ENCODE assay signal across 8 cellular contexts in the genomic region with DNA sequence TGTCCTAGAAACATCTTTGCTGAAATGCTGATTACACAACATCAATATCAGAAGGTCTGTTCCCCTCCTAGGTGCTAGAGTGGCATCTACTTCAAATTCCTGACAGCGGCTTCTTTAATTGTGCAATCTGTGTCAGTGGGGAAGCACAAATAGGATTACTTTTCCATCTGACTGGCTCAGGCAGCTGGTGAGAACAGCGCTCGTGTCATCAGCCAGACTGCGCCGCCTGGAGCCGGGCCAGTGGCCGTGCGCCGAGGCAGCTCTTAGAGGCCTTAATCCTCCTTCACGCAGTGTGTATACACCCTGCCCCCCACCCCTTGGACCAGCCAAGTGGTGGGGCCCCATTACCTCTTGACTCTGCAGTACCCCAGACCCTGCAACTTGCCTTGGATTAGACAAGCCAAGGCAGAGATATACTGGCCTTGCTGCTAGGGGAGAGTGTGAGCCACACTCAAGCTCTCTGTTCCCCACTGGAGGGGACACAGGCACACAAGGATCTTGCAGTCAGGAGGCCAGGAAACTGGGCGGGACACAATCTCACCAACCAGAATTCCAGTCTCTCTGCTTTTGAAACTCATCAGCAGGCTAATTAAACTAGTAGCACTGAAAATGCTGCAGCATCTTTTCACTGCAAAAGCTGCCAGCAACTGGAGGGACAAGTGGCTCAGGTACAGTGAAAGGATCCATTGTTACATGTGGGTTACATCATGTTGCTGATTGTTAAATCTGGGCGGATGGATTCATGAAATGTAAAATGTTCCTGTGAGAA. TPM values are rescaled to one million over a fixed set of nuclear protein-coding genes. Genes with fewer than 3 reads are reported as not detected.
DNase-seq lines count a peak whose midpoint lies in the region; ATAC-seq, FAIRE-seq and TF ChIP-seq lines count a peak whose summit lies in the region.

No MANE protein-coding gene starts in this region.

- peak; percentile 90 for DNase-seq in Ammon's horn (ENCODE audit: low spot score)
- peak in 2 of 3 donors; percentile 39 to 75 for DNase-seq in Peyer's patch
- DNase-seq in H1 (ENCODE audit: low read depth in 1 of 2, low spot score in 2 of 2) = no peak
- peak; percentile 84 for DNase-seq in midbrain (lab: John Stamatoyannopoulos, UW)
- no peak for DNase-seq in type B pancreatic cell (ENCODE audit: extremely low spot score, unreplicated experiment)
- DNase-seq in NK-92 (lab: John Stamatoyannopoulos, UW; ENCODE audit: unreplicated experiment) = no peak

- H3K27ac Mint-ChIP-seq in type B pancreatic cell = peak overlapping the region; percentile 83

- no peaks in the 10 kb centered on the region for H3K23me2 ChIP-seq in H1 (ENCODE audit: low read depth, low read length)

- H3K14ac ChIP-seq in H1 (ENCODE audit: insufficient read length) = no peak overlapping the region

- H3K4me3 ChIP-seq in HUES48 (ENCODE audit: low read depth, low read length) (no peak overlapping the region), Peyer's patch (no peak overlapping the region), H1 (ENCODE audit: extremely low read depth in 1 of 4, insufficient read depth in 2 of 4, low read depth in 3 of 4, low read length in 4 of 4) (no peak overlapping the region)

- H3K27me3 Mint-ChIP-seq in type B pancreatic cell = no peaks in the 10 kb centered on the region

- H4K5ac ChIP-seq in H1 (ENCODE audit: insufficient read length, low read depth, low read length) = no peak overlapping the region

- no peak overlapping the region for H2BK120ac ChIP-seq in H1 (replicated peaks; ENCODE audit: low read depth, low read length)

- H3K4ac ChIP-seq in H1 (replicated peaks; ENCODE audit: insufficient read length, low read depth, low read length) = no peak overlapping the region

- no peak overlapping the region for H2AFZ ChIP-seq in H1 (ENCODE audit: low read length)

- H3K23ac ChIP-seq in H1 (ENCODE audit: insufficient read length) = no peak overlapping the region

- TF ChIP-seq POLR2A in Peyer's patch (IDR thresholded peaks at IDR 0.05) = no peak
- no peak for TF ChIP-seq POLR2A in H1 (IDR thresholded peaks at IDR 0.05; ENCODE audit: control extremely low read depth in 1 of 2, low read depth in 2 of 2, low read length in 2 of 2)

- no peak overlapping the region for H3K9ac ChIP-seq in HUES48 (ENCODE audit: low read depth, low read length)
- H3K9ac ChIP-seq in H1 (replicated peaks in 1 of 4; ENCODE audit: extremely low read depth in 1 of 4, low read depth in 3 of 4, low read length in 3 of 4) = no peak overlapping the region

- peaks cover 27% of the 10 kb centered on the region for H3K79me1 ChIP-seq in H1 (ENCODE audit: low read depth, low read length)

- no peak overlapping the region for H3K56ac ChIP-seq in H1 (replicated peaks; ENCODE audit: insufficient read length, low read depth, low read length)

- CTCF ChIA-PET in H1 (lab: Charles Lee; ENCODE audit: partially characterized antibody) = interaction anchor here (0.7 to 2.6 kb wide), 5 partner anchors 10 to 39 kb away, joined by 3 to 7 read pairs (median 3); no protein-coding TSS in a partner anchor

- no peak overlapping the region for H2BK12ac ChIP-seq in H1 (ENCODE audit: low read depth, low read length)

- no peak overlapping the region for H4K8ac ChIP-seq in H1 (ENCODE audit: extremely low read depth, insufficient read depth, low read length)

- H3K18ac ChIP-seq in H1 (ENCODE audit: extremely low read depth, low read length) = no peak overlapping the region

- no peak overlapping the region for H4K91ac ChIP-seq in H1 (replicated peaks; ENCODE audit: insufficient read length, low read length)

- no peak for ATAC-seq in GM21786 (IDR thresholded peaks at IDR 0.05; ENCODE audit: unreplicated experiment)

- H3K36me3 ChIP-seq in HUES48 (ENCODE audit: control insufficient read depth, insufficient read depth, low read length) (no peaks in the 10 kb centered on the region), Peyer's patch (no peaks in the 10 kb centered on the region), H1 (ENCODE audit: control insufficient read depth in 2 of 4, insufficient read depth in 4 of 4, low read length in 3 of 4) (0 out of 8 replicates have a peak, but pooled peaks cover 0 to 2% (median 0%) of the 10 kb centered on the region in 4 experiments)

- H3K9me3 ChIP-seq in HUES48 (ENCODE audit: control insufficient read depth, insufficient read depth, low read length) (no peaks in the 10 kb centered on the region), Peyer's patch (no peaks in the 10 kb centered on the region), H1 (ENCODE audit: insufficient read depth in 2 of 2, low read depth in 1 of 2, low read length in 1 of 2) (no peaks in the 10 kb centered on the region)

- H2BK5ac ChIP-seq in H1 (ENCODE audit: low read depth, low read length) = no peak overlapping the region; the same call in 1 of the 2 replicates

- H3K4me1 ChIP-seq in HUES48 (ENCODE audit: control insufficient read depth, insufficient read depth, low read length) = peaks cover 43% of the 10 kb centered on the region
- H3K4me1 ChIP-seq in Peyer's patch = peaks cover 5 to 94% (median 35%) of the 10 kb centered on the region in 4 donors
- peaks cover 4 to 13% (median 12%) of the 10 kb centered on the region in 4 experiments for H3K4me1 ChIP-seq in H1 (replicated peaks in 1 of 4; ENCODE audit: control insufficient read depth in 3 of 4, insufficient read depth in 4 of 4, low read length in 3 of 4)

- no peak overlapping the region for H2BK20ac ChIP-seq in H1 (ENCODE audit: low read length)

- H3K27ac ChIP-seq in HUES48 (ENCODE audit: low read depth, low read length) (peak overlapping the region; percentile 53), Peyer's patch (peak overlapping the region in 3 of 4 donors; percentile 34 to 58 (median 42)), H1 (ENCODE audit: low read depth, low read length) (no peak overlapping the region)

- 83% methylated on average over 12 of the region's 12 CpGs; no CpG with 5 or more reads in 1 of the 2 experiments for WGBS in H1 (ENCODE audit: extremely low coverage in 1 of 2, insufficient coverage in 1 of 2, insufficient read length in 1 of 2, insufficient replicate concordance in 2 of 2, low coverage in 1 of 2, low lambda C conversion rate in 2 of 2, missing lambda C conversion rate in 1 of 2), 2 experiments

- no peak overlapping the region for H2AK5ac ChIP-seq in H1 (ENCODE audit: low read depth, low read length)

- no peak for FAIRE-seq in H1 (lab: Jason Lieb, UNC)

- no peak overlapping the region; a peak in 1 of 4 replicates for H3K4me2 ChIP-seq in H1 (ENCODE audit: insufficient read depth in 1 of 2, low read depth in 2 of 2, low read length in 2 of 2)

- H3K27me3 ChIP-seq in HUES48 (ENCODE audit: control insufficient read depth, insufficient read depth, low read length) = no peaks in the 10 kb centered on the region
- no peaks in the 10 kb centered on the region for H3K27me3 ChIP-seq in Peyer's patch
- H3K27me3 ChIP-seq in H1 (replicated peaks in 1 of 4; ENCODE audit: control insufficient read depth in 3 of 4, extremely low read depth in 1 of 4, insufficient read depth in 3 of 4, low read length in 3 of 4) = no peaks in the 10 kb centered on the region

- peak in 1 of 6 experiments; percentile 22 for TF ChIP-seq CTCF in Peyer's patch (IDR thresholded peaks at IDR 0.05)
- no peak for TF ChIP-seq CTCF in H1 (IDR thresholded peaks at IDR 0.05; ENCODE audit: control extremely low read depth in 1 of 3, insufficient read depth in 1 of 3, low read depth in 1 of 3, low read length in 3 of 3)
- TF ChIP-seq CTCF in type B pancreatic cell (conservative IDR thresholded peaks at IDR 0.05) = no peak

- POLR2A ChIA-PET in H1 (lab: Charles Lee; ENCODE audit: partially characterized antibody) = interaction anchor here (0.7 to 2.6 kb wide), 3 partner anchors 7 to 138 kb away, joined by 3 to 9 read pairs (median 3); no protein-coding TSS in a partner anchor

- H4K20me1 ChIP-seq in H1 (replicated peaks in 1 of 2; ENCODE audit: control insufficient read depth in 1 of 2, insufficient read depth in 2 of 2, low read length in 2 of 2) = peaks cover 67 to 70% of the 10 kb centered on the region in 2 experiments

- no peak for TF ChIP-seq RAD21 in H1 (IDR thresholded peaks at IDR 0.05 in 1 of 2, conservative IDR thresholded peaks at IDR 0.05 in 1 of 2; ENCODE audit: low read depth in 2 of 2, low read length in 2 of 2)

- TF ChIP-seq EP300 in H1 (IDR thresholded peaks at IDR 0.05; ENCODE audit: borderline replicate concordance in 1 of 2, low read depth in 2 of 2, low read length in 2 of 2) = no peak

- no peak overlapping the region for H2BK15ac ChIP-seq in H1 (ENCODE audit: low read length)

- peak overlapping the region; percentile 25 for H3K4me3 Mint-ChIP-seq in type B pancreatic cell

- peaks cover 72% of the 10 kb centered on the region for H3K4me1 Mint-ChIP-seq in type B pancreatic cell (ENCODE audit: unreplicated experiment)

- H3K79me2 ChIP-seq in H1 (ENCODE audit: control insufficient read depth in 1 of 2, insufficient read depth in 2 of 2, low read length in 2 of 2) = peaks cover 71 to 100% of the 10 kb centered on the region in 2 experiments

- no peaks in the 10 kb centered on the region for H3K9me3 Mint-ChIP-seq in type B pancreatic cell

- H3K36me3 Mint-ChIP-seq in type B pancreatic cell = no peaks in the 10 kb centered on the region

TF ChIP-seq in H1, 55 proteins besides CTCF, POLR2A, EP300 and RAD21 (continues in another document):
- no peak for TF ChIP-seq MAFK (IDR thresholded peaks at IDR 0.05; ENCODE audit: low read depth, low read length)

RNA-seq across cellular contexts. Expression of a gene that starts 48.9 kb away (rescaled TPM):
- total RNA-seq in Peyer's patch (not detected), type B pancreatic cell (ENCODE audit: low replicate concordance) (5.1 and 9.4 TPM in 2 replicates)
- 30.2 and 30.9 TPM in 2 replicates for total RNA-seq in H1 (2021; fragmentation: NEBNext Ultra II Directional; extraction: Animal tissue kit (Norgen Biotek cat#: 25700))
- 47.6 and 67.5 TPM in 2 replicates for polyA plus RNA-seq in H1 (2011; rRNA removed)
- polyA plus RNA-seq in H1 (2011; cell fraction: cytosol; rRNA removed) = 24.1 TPM
- polyA plus RNA-seq in H1 (2011; cell fraction: nucleus; rRNA removed) = 51.8 TPM
- 25.8 to 35.8 TPM (median 34.5 TPM) in 4 replicates for polyA plus RNA-seq in H1 (2012, experiment 1 of 2)
- polyA plus RNA-seq in H1 (2012, experiment 2 of 2) = 44.5 TPM
- polyA plus RNA-seq in H1 (2013, experiment 1 of 2) = 39.3 TPM
- 42.0 TPM for polyA plus RNA-seq in H1 (2013, experiment 2 of 2)
- polyA minus RNA-seq in H1 (2011; rRNA and poly(A)+ RNA removed) = 25.4 and 38.4 TPM in 2 replicates
- polyA minus RNA-seq in H1 (2011; cell fraction: cytosol; rRNA and poly(A)+ RNA removed) = 11.8 TPM
- polyA minus RNA-seq in H1 (2011; cell fraction: nucleus; rRNA and poly(A)+ RNA removed) = 14.0 TPM

RNA-seq across cellular contexts. Expression of a gene that starts 51.2 kb away (rescaled TPM):
- total RNA-seq in Peyer's patch (100 to 1,000 TPM in 1 of 4 donors, 10 to 100 TPM in 3; 51.0 to 148 (median 77.5) TPM), type B pancreatic cell (ENCODE audit: low replicate concordance) (108 and 123 TPM in 2 replicates)
- 144 and 146 TPM in 2 replicates for total RNA-seq in H1 (2021; fragmentation: NEBNext Ultra II Directional; extraction: Animal tissue kit (Norgen Biotek cat#: 25700))
- polyA plus RNA-seq in H1 (2011; rRNA removed) = 14.1 and 17.6 TPM in 2 replicates
- 9.1 TPM for polyA plus RNA-seq in H1 (2011; cell fraction: cytosol; rRNA removed)
- 44.8 TPM for polyA plus RNA-seq in H1 (2011; cell fraction: nucleus; rRNA removed)
- 76.6 to 103 TPM (median 93.2 TPM) in 4 replicates for polyA plus RNA-seq in H1 (2012, experiment 1 of 2)
- 35.4 TPM for polyA plus RNA-seq in H1 (2012, experiment 2 of 2)
- polyA plus RNA-seq in H1 (2013, experiment 1 of 2) = 77.1 TPM
- polyA plus RNA-seq in H1 (2013, experiment 2 of 2) = 72.4 TPM
- polyA minus RNA-seq in H1 (2011; rRNA and poly(A)+ RNA removed) = 26.9 and 36.3 TPM in 2 replicates
- 44.7 TPM for polyA minus RNA-seq in H1 (2011; cell fraction: cytosol; rRNA and poly(A)+ RNA removed)
- 77.2 TPM for polyA minus RNA-seq in H1 (2011; cell fraction: nucleus; rRNA and poly(A)+ RNA removed)

Comparison
In these comparisons a context has a peak if more than half of its experiments do, and no peak if none do; other contexts are left out.
1. DNase-seq: peak in Ammon's horn (single experiment), Peyer's patch (2 of 3) and midbrain (single experiment); none in H1 (0 of 2), type B pancreatic cell (single experiment) and NK-92 (single experiment).